Comparison of ENCODE assay signal across 15 cellular contexts in the genomic region with DNA sequence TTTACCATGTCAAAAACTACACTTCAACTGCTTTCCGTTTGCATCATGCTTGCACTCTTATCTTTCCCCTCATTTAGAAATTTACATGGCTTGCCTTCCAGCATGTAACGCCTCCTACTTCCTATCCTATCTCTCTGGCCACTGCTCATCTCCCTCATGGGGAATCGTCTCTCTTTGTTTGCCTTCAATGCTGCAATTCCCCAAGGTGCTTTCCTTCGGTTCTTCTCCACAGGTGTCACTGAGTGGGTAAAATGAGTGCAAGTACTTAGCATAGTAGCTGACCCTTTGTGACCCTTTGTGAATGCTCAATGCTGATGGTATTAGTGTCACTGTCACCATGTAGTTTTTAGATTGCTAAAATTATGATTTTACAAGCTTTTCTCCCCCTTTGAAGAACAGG.
"Had no signal": no experiment of that assay in that cellular context is flagged by ENCODE, and none has a peak within 500 bp of the region (broad histone marks: within the 10 kb centered on the region; RNA-seq: fewer than 3 reads in every experiment).

No MANE protein-coding gene starts in this region.

- H3K36me3 Mint-ChIP-seq: immature natural killer cell; natural killer cell treated with Interleukin-12 subunit alpha and Interleukin-12 subunit beta and Interleukin-15 and Interleukin-18, amount 100 ng/mL, for 72 hours had no signal

- H3K27me3 ChIP-seq: esophagus squamous epithelium, transverse colon had no signal

- H3K9me3 Mint-ChIP-seq: activated CD4-positive, alpha-beta T cell treated with anti-CD3 and anti-CD28 coated beads, Interleukin-2, amount 10 ng/mL, durations not matched to agents 24 days and 14 days had no signal

- H3K4me3 Mint-ChIP-seq: activated CD4-positive, alpha-beta T cell treated with anti-CD3 and anti-CD28 coated beads, Interleukin-2, amount 10 ng/mL, durations not matched to agents 24 days and 14 days; activated naive CD8-positive, alpha-beta T cell; immature natural killer cell; natural killer cell treated with Interleukin-12 subunit alpha and Interleukin-12 subunit beta and Interleukin-15 and Interleukin-18, amount 100 ng/mL, for 72 hours had no signal

- H3K27ac Mint-ChIP-seq: activated CD4-positive, alpha-beta T cell treated with anti-CD3 and anti-CD28 coated beads, Interleukin-2, amount 10 ng/mL, durations not matched to agents 24 days and 14 days; activated naive CD8-positive, alpha-beta T cell; natural killer cell treated with Interleukin-12 subunit alpha and Interleukin-12 subunit beta and Interleukin-15 and Interleukin-18, amount 100 ng/mL, for 72 hours had no signal

- H3K4me1 Mint-ChIP-seq: activated CD4-positive, alpha-beta T cell treated with anti-CD3 and anti-CD28 coated beads, Interleukin-2, amount 10 ng/mL, durations not matched to agents 24 days and 14 days; immature natural killer cell had no signal

- H3K27ac ChIP-seq: esophagus squamous epithelium, transverse colon had no signal

- H3K27me3 Mint-ChIP-seq: activated CD4-positive, alpha-beta T cell treated with anti-CD3 and anti-CD28 coated beads, Interleukin-2, amount 10 ng/mL, durations not matched to agents 24 days and 14 days; activated naive CD8-positive, alpha-beta T cell; natural killer cell treated with Interleukin-12 subunit alpha and Interleukin-12 subunit beta and Interleukin-15 and Interleukin-18, amount 100 ng/mL, for 72 hours had no signal

- H3K4me1 ChIP-seq: transverse colon had no signal

- ATAC-seq: natural killer cell treated with Interleukin-12 subunit alpha and Interleukin-12 subunit beta and Interleukin-15 and Interleukin-18, amount 100 ng/mL, for 72 hours had no signal

- H3K4me3 ChIP-seq: esophagus squamous epithelium, transverse colon had no signal

- DNase-seq: activated CD4-positive, alpha-beta T cell treated with anti-CD3 and anti-CD28 coated beads, Interleukin-2, amount 10 ng/mL, durations not matched to agents 24 days and 14 days; activated CD4-positive, CD25-positive, alpha-beta regulatory T cell; activated CD8-positive, alpha-beta memory T cell treated with anti-CD3 and anti-CD28 coated beads for 24 hours; activated gamma-delta T cell treated with Interleukin-2 at 50 U/mL for 16 hours; amniotic stem cell; caudate nucleus; esophagus squamous epithelium; immature natural killer cell; nucleus accumbens; posterior cingulate gyrus; stimulated activated CD4-positive, alpha-beta T cell treated with anti-CD3 and anti-CD28 coated beads, Interleukin-4, amount 100 ng/mL, for 1 hour; stimulated activated naive CD4-positive, alpha-beta T cell treated with Interleukin-2 at 50 U/mL for 16 hours; transverse colon had no signal

- H3K9me3 ChIP-seq: esophagus squamous epithelium, transverse colon had no signal
